In genomic region chr5:126614189-126614588, GRCh38 we compare ENCODE assay signal across 17 cellular contexts.
"Had no signal": no experiment of that assay in that cellular context is flagged by ENCODE, and none has a peak within 500 bp of the region (broad histone marks: within the 10 kb centered on the region; RNA-seq: fewer than 3 reads in every experiment).

No MANE protein-coding gene starts in this region.

- H3K27ac Mint-ChIP-seq: activated CD4-positive, alpha-beta memory T cell treated with anti-CD3 and anti-CD28 coated beads, Interleukin-2, amount 10 ng/mL, durations not matched to agents 7 days and 5 days; activated naive CD4-positive, alpha-beta T cell treated with anti-CD3 and anti-CD28 coated beads, Interleukin-2, amount 50 U/mL, for 24 hours; activated T-helper 2 cell treated with anti-CD3 and anti-CD28 coated beads, Interferon-gamma antibody, Interleukin-2, Interleukin-4, amounts not matched to agents 10 μg/mL and 5 μg/mL and 100 μg/mL, durations not matched to agents 14 hours and 24 hours and 36 hours; dendritic cell treated with granulocyte-macrophage colony-stimulating factor and Interleukin-4, amounts not matched to agents 40 ng/mL and 50 ng/mL, for 4 days had no signal

- H3K27me3 ChIP-seq: hepatocyte, tibial nerve, vagina had no signal

- DNase-seq: activated CD4-positive, alpha-beta memory T cell treated with anti-CD3 and anti-CD28 coated beads, Interleukin-2, amount 10 ng/mL, durations not matched to agents 7 days and 5 days; activated CD4-positive, alpha-beta T cell treated with anti-CD3 and anti-CD28 coated beads for 1 hour; activated CD8-positive, alpha-beta memory T cell treated with anti-CD3 and anti-CD28 coated beads, Interleukin-2, amount 50 U/mL, for 48 hours; central memory CD4-positive, alpha-beta T cell; erythroblast; kidney; left ventricle myocardium inferior; mesenchymal stem cell; retina; stimulated activated CD4-positive, alpha-beta T cell treated with anti-CD3 and anti-CD28 coated beads, Interleukin-4, amount 100 ng/mL, for 1 hour; T1000 had no signal

- H3K4me3 ChIP-seq: hepatocyte, left ventricle myocardium inferior, tibial nerve, vagina had no signal

- H3K9me3 Mint-ChIP-seq: activated CD4-positive, alpha-beta memory T cell treated with anti-CD3 and anti-CD28 coated beads, Interleukin-2, amount 10 ng/mL, durations not matched to agents 7 days and 5 days; activated naive CD4-positive, alpha-beta T cell treated with anti-CD3 and anti-CD28 coated beads, Interleukin-2, amount 50 U/mL, for 24 hours; activated T-helper 2 cell treated with anti-CD3 and anti-CD28 coated beads, Interferon-gamma antibody, Interleukin-2, Interleukin-4, amounts not matched to agents 10 μg/mL and 5 μg/mL and 100 μg/mL, durations not matched to agents 14 hours and 24 hours and 36 hours; dendritic cell treated with granulocyte-macrophage colony-stimulating factor and Interleukin-4, amounts not matched to agents 40 ng/mL and 50 ng/mL, for 4 days had no signal

- H3K27ac ChIP-seq: hepatocyte, left ventricle myocardium inferior, tibial nerve, vagina had no signal

- H3K4me3 Mint-ChIP-seq: activated CD4-positive, alpha-beta memory T cell treated with anti-CD3 and anti-CD28 coated beads, Interleukin-2, amount 10 ng/mL, durations not matched to agents 7 days and 5 days; activated naive CD4-positive, alpha-beta T cell treated with anti-CD3 and anti-CD28 coated beads, Interleukin-2, amount 50 U/mL, for 24 hours; dendritic cell treated with granulocyte-macrophage colony-stimulating factor and Interleukin-4, amounts not matched to agents 40 ng/mL and 50 ng/mL, for 4 days had no signal

- H3K27me3 Mint-ChIP-seq: activated CD4-positive, alpha-beta memory T cell treated with anti-CD3 and anti-CD28 coated beads, Interleukin-2, amount 10 ng/mL, durations not matched to agents 7 days and 5 days; activated naive CD4-positive, alpha-beta T cell treated with anti-CD3 and anti-CD28 coated beads, Interleukin-2, amount 50 U/mL, for 24 hours; dendritic cell treated with granulocyte-macrophage colony-stimulating factor and Interleukin-4, amounts not matched to agents 40 ng/mL and 50 ng/mL, for 4 days had no signal

- H3K4me1 ChIP-seq: vagina had no signal

- H3K9me3 ChIP-seq: left ventricle myocardium inferior, tibial nerve, vagina had no signal
